8 cellular contexts compared by ENCODE assay signal in the genomic region with DNA sequence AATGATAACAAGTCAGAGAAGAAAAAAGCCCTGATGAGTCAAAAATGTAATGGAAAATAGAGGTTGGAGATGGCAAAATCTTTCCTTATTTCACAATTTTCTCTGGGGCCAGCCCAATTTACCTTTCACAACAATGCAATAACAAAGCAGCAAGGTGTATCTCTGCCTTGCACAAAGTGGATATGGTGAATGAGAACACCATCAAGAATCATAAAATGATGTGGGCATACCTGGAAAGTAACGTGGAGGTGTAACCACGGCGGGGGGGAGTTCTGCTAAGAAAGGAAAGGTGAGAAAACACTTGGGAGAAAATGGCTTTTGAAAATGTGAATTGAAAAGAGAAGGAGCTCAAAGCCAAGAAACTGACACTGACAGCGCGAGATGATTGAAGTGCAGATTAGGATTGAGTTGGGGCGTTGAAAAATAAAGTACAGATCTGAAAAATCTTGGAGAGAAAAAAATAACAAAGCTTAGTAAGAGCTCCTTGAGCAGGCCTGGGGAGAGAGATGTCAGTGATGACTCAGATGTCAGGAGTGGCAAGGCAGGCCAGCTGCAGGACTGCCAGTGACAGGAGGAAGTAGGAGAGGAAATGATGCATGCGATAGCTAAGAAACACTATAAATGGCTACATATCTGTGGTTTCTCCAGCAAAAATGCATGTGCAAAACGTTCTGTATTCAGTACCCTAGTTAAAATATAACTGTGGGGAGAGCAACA. TPM values are rescaled to one million over a fixed set of nuclear protein-coding genes. Genes with fewer than 3 reads are reported as not detected.
DNase-seq lines count a peak whose midpoint lies in the region; ATAC-seq and TF ChIP-seq lines count a peak whose summit lies in the region.

No MANE protein-coding gene starts in this region.

- no peak for TF ChIP-seq CTCF in hepatocyte (IDR thresholded peaks at IDR 0.05; ENCODE audit: poor library complexity)

- H3K27me3 ChIP-seq in hepatocyte, result no peaks in the 10 kb centered on the region

- 39% methylated on average over 8 of the region's 8 CpGs for WGBS in hepatocyte (ENCODE audit: low lambda C conversion rate, missing lambda C conversion rate)

- H3K27ac ChIP-seq in hepatocyte, result peak overlapping the region; percentile 90

- peaks cover 16% of the 10 kb centered on the region for H3K4me1 ChIP-seq in hepatocyte (ENCODE audit: insufficient read depth)

- H3K79me2 ChIP-seq in hepatocyte, result peaks cover 71% of the 10 kb centered on the region

- DNase-seq in CD1c-positive myeloid dendritic cell (ENCODE audit: extremely low spot score) (peak; percentile 90), SKM-1 treated with dmso at 0.1 percent for 144 hours (lab: John Stamatoyannopoulos, UW; ENCODE audit: unreplicated experiment) (peak; percentile 95), amniotic epithelial cell (ENCODE audit: low read depth) (peak; percentile 99), hepatocyte (ENCODE audit: low spot score) (peak; percentile 85), NCI-H2171 (lab: John Stamatoyannopoulos, UW) (no peak)
- DNase-seq in stimulated activated CD4-positive, alpha-beta T cell treated with anti-CD3 and anti-CD28 coated beads, Interleukin-12 subunit alpha, Interleukin-12 subunit beta, amount 100 ng/mL, for 24 hours (ENCODE audit: low read depth in 2 of 2), result peak; percentile 37 to 46

- H2AFZ ChIP-seq in hepatocyte, result no peak overlapping the region

- peak overlapping the region; percentile 19 for H3K4me2 ChIP-seq in hepatocyte

- peak; percentile 89 for ATAC-seq in GM19397 (IDR thresholded peaks at IDR 0.05; ENCODE audit: unreplicated experiment)
- ATAC-seq in HG03521 (IDR thresholded peaks at IDR 0.05; ENCODE audit: unreplicated experiment), result peak; percentile 92

- H3K4me3 ChIP-seq in hepatocyte, result no peak overlapping the region

- no peaks in the 10 kb centered on the region for H3K9me2 ChIP-seq in hepatocyte (replicated peaks; ENCODE audit: insufficient read depth)

- no peaks in the 10 kb centered on the region for H3K9me3 ChIP-seq in hepatocyte (ENCODE audit: low read depth)

- no peaks in the 10 kb centered on the region for H4K20me1 ChIP-seq in hepatocyte (ENCODE audit: insufficient read depth, poor library complexity, severe bottlenecking)

- H3K36me3 ChIP-seq in hepatocyte (replicated peaks; ENCODE audit: insufficient read depth, low read depth), result no peaks in the 10 kb centered on the region

RNA-seq across cellular contexts. Expression of gene ARHGAP18, which starts 26.2 kb away (rescaled TPM):
- 34.8 and 35.6 TPM in 2 replicates for total RNA-seq in hepatocyte
- 11.2 and 14.7 TPM in 2 replicates for polyA plus RNA-seq in hepatocyte
